ENCODE assay signal across 10 cellular contexts in genomic region chr10:17453035-17453376, GRCh38. TPM values are rescaled to one million over a fixed set of nuclear protein-coding genes. Genes with fewer than 3 reads are reported as not detected.
DNase-seq lines count a peak whose midpoint lies in the region; ATAC-seq and TF ChIP-seq lines count a peak whose summit lies in the region.
"Had no signal": no experiment of that assay in that cellular context is flagged by ENCODE, and none has a peak within 500 bp of the region (broad histone marks: within the 10 kb centered on the region; RNA-seq: fewer than 3 reads in every experiment).

No MANE protein-coding gene starts in this region.

- no peaks in the 10 kb centered on the region for H3K36me3 ChIP-seq in vagina

- H3K27ac Mint-ChIP-seq in stimulated activated naive CD8-positive, alpha-beta T cell treated with anti-CD3 and anti-CD28 coated beads, Interleukin-15, Interleukin-2, amounts not matched to agents 100 ng/mL and 50 ng/mL, for 24 hours = no peak overlapping the region
- H3K27ac Mint-ChIP-seq in brain = no peak overlapping the region
- no peak overlapping the region for H3K27ac Mint-ChIP-seq in mesothelial cell of epicardium

- TF ChIP-seq CTCF in brain (conservative IDR thresholded peaks at IDR 0.05) (no peak), mesothelial cell of epicardium (IDR thresholded peaks at IDR 0.05; ENCODE audit: unreplicated experiment) (no peak), vagina (IDR thresholded peaks at IDR 0.05) (no peak)

- TF ChIP-seq POLR2A in vagina (IDR thresholded peaks at IDR 0.05) = no peak

- H3K9me3 ChIP-seq in vagina = peaks cover 10% of the 10 kb centered on the region

- H3K36me3 Mint-ChIP-seq in stimulated activated naive CD8-positive, alpha-beta T cell treated with anti-CD3 and anti-CD28 coated beads, Interleukin-15, Interleukin-2, amounts not matched to agents 100 ng/mL and 50 ng/mL, for 24 hours (ENCODE audit: low read depth) = peaks cover 9% of the 10 kb centered on the region
- H3K36me3 Mint-ChIP-seq in brain (peaks cover 3% of the 10 kb centered on the region), mesothelial cell of epicardium (peaks cover 14% of the 10 kb centered on the region)

- H3K27me3 Mint-ChIP-seq in stimulated activated naive CD8-positive, alpha-beta T cell treated with anti-CD3 and anti-CD28 coated beads, Interleukin-15, Interleukin-2, amounts not matched to agents 100 ng/mL and 50 ng/mL, for 24 hours = peaks cover 61% of the 10 kb centered on the region
- H3K27me3 Mint-ChIP-seq in brain (peaks cover 75% of the 10 kb centered on the region), mesothelial cell of epicardium (ENCODE audit: low read depth) (peaks cover 72% of the 10 kb centered on the region)

- no peak for DNase-seq in stimulated activated naive CD8-positive, alpha-beta T cell treated with anti-CD3 and anti-CD28 coated beads, Interleukin-15, Interleukin-2, amounts not matched to agents 100 U/mL and 50 U/mL, for 24 hours
- DNase-seq in mesothelial cell of epicardium (ENCODE audit: low spot score in 2 of 2, unreplicated experiment in 2 of 2) (no peak), vagina (ENCODE audit: extremely low spot score in 2 of 2) (no peak), left colon (no peak), amygdala (lab: John Stamatoyannopoulos, UW) (no peak), kidney tubule cell (ENCODE audit: low spot score) (no peak)
- DNase-seq: NCI-H446 had no signal

- peak overlapping the region; percentile 46 for H3K4me3 Mint-ChIP-seq in stimulated activated naive CD8-positive, alpha-beta T cell treated with anti-CD3 and anti-CD28 coated beads, Interleukin-15, Interleukin-2, amounts not matched to agents 100 ng/mL and 50 ng/mL, for 24 hours
- H3K4me3 Mint-ChIP-seq in brain = peak overlapping the region; percentile 73 to 88 (median 85)
- peak overlapping the region; percentile 76 for H3K4me3 Mint-ChIP-seq in mesothelial cell of epicardium

- H3K4me3 ChIP-seq in vagina = peak overlapping the region; percentile 44 to 48

- H3K27ac ChIP-seq in vagina = peak overlapping the region; percentile 20

- H3K4me1 ChIP-seq in vagina = peaks cover 16% of the 10 kb centered on the region

- intact Hi-C loops in vagina (cut with DNase I) = no loop called here
- intact Hi-C loops in left colon (cut with DNase I, micrococcal nuclease) = no loop called here

- no peak for ATAC-seq in stimulated activated naive CD8-positive, alpha-beta T cell treated with anti-CD3 and anti-CD28 coated beads, Interleukin-15, Interleukin-2, amounts not matched to agents 100 U/mL and 50 U/mL, for 24 hours
- no peak for ATAC-seq in left colon

- H3K4me1 Mint-ChIP-seq in stimulated activated naive CD8-positive, alpha-beta T cell treated with anti-CD3 and anti-CD28 coated beads, Interleukin-15, Interleukin-2, amounts not matched to agents 100 ng/mL and 50 ng/mL, for 24 hours (ENCODE audit: low read depth) = peaks cover 21% of the 10 kb centered on the region
- H3K4me1 Mint-ChIP-seq in brain (peaks cover 14% of the 10 kb centered on the region), mesothelial cell of epicardium (peaks cover 14% of the 10 kb centered on the region)

- peaks cover 7% of the 10 kb centered on the region for H3K27me3 ChIP-seq in vagina

- peaks cover 13% of the 10 kb centered on the region for H3K9me3 Mint-ChIP-seq in stimulated activated naive CD8-positive, alpha-beta T cell treated with anti-CD3 and anti-CD28 coated beads, Interleukin-15, Interleukin-2, amounts not matched to agents 100 ng/mL and 50 ng/mL, for 24 hours
- H3K9me3 Mint-ChIP-seq in brain = peaks cover 27 to 29% (median 28%) of the 10 kb centered on the region in 5 experiments
- H3K9me3 Mint-ChIP-seq in mesothelial cell of epicardium = peaks cover 18% of the 10 kb centered on the region

RNA-seq across cellular contexts. Expression of gene ST8SIA6, which starts 1.4 kb away (rescaled TPM):
- polyA plus RNA-seq in brain (ENCODE audit: insufficient read depth, low read depth, low replicate concordance) = 0.46 TPM
- total RNA-seq in mesothelial cell of epicardium (1.4 to 1.7 TPM (median 1.4 TPM) in 3 replicates), vagina (1.2 TPM), left colon (1 to 10 TPM; 1.1 to 3.7 TPM)
- total RNA-seq: activated CD8-positive, alpha-beta memory T cell treated with anti-CD3 and anti-CD28 coated beads for 36 hours had no signal
